In the genomic region with DNA sequence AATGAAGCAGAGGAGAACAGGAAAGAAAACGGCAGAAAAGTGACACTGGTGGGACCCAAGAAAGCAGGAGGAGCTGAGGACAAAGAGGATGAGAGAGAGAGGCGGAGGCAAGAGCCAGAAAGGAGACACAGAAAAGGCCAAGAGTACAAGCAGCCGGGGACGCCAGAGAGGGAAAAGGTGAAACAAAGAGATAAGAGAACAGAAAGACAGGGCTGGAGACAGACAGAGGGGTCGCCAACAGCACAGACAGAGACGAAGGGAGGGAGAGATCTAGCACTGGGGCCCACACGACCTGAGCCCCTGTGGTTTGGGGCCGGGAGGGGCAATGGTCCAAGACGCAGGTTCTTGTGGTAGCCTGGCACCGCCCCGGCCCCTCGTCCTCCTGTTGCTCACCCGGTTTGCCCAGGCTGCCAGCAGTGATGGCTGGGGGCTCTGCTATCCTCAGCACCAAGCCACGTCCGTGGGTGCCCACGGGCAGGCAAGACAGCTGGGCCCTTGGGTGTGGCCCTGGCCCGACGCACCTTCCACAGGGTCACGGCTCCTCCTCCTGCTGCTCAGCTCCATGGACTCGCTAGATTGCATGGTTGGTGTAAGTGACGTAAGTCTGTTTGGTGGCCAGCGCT, we compare ENCODE assay signal across 25 cellular contexts.
"Had no signal": no experiment of that assay in that cellular context is flagged by ENCODE, and none has a peak within 500 bp of the region (broad histone marks: within the 10 kb centered on the region; RNA-seq: fewer than 3 reads in every experiment).

No MANE protein-coding gene starts in this region.

- H3K36me3 Mint-ChIP-seq: activated naive CD4-positive, alpha-beta T cell treated with anti-CD3 and anti-CD28 coated beads, Interleukin-2, amount 50 U/mL, for 72 hours; memory B cell; naive B cell; stimulated activated naive B cell treated with anti-CD40 and anti-IgM and Interleukin-4, amounts not matched to agents 10 μg/mL and 1 μg/mL and 100 μg/mL, for 72 hours had no signal

- H3K36me3 ChIP-seq: adrenal gland, ascending aorta, brain microvascular endothelial cell, esophagus muscularis mucosa, neutrophil, pancreas, sigmoid colon, upper lobe of left lung had no signal

- H3K27me3 ChIP-seq: adrenal gland, ascending aorta, brain microvascular endothelial cell, neutrophil, pancreas, upper lobe of left lung had no signal

- H3K4me3 Mint-ChIP-seq: memory B cell; naive B cell; stimulated activated naive B cell treated with anti-CD40 and anti-IgM and Interleukin-4, amounts not matched to agents 10 μg/mL and 1 μg/mL and 100 μg/mL, for 72 hours; T-helper 17 cell had no signal

- ATAC-seq: activated naive CD4-positive, alpha-beta T cell treated with anti-CD3 and anti-CD28 coated beads, Interleukin-2, amount 50 U/mL, for 72 hours; stimulated activated naive B cell treated with anti-CD40 and anti-IgM and Interleukin-4, amounts not matched to agents 10 μg/mL and 1 μg/mL and 100 μg/mL, for 72 hours; T-helper 17 cell had no signal

- H3K9me3 Mint-ChIP-seq: activated naive CD4-positive, alpha-beta T cell treated with anti-CD3 and anti-CD28 coated beads, Interleukin-2, amount 50 U/mL, for 72 hours; memory B cell had no signal

- H3K4me1 Mint-ChIP-seq: memory B cell; naive B cell; stimulated activated naive B cell treated with anti-CD40 and anti-IgM and Interleukin-4, amounts not matched to agents 10 μg/mL and 1 μg/mL and 100 μg/mL, for 72 hours had no signal

- H3K4me3 ChIP-seq: adrenal gland, ascending aorta, esophagus muscularis mucosa, pancreas, sigmoid colon, SK-N-MC, upper lobe of left lung had no signal

- H3K4me1 ChIP-seq: adrenal gland, ascending aorta, esophagus muscularis mucosa, pancreas, sigmoid colon, upper lobe of left lung had no signal

- H3K27ac ChIP-seq: adrenal gland, ascending aorta, brain microvascular endothelial cell, esophagus muscularis mucosa, neutrophil, pancreas, sigmoid colon, SK-N-MC, upper lobe of left lung had no signal

- H3K9me3 ChIP-seq: adrenal gland, ascending aorta, neutrophil, pancreas, sigmoid colon, upper lobe of left lung had no signal

- DNase-seq: activated CD4-positive, alpha-beta T cell treated with anti-CD3 and anti-CD28 coated beads for 4 hours; activated CD4-positive, alpha-beta T cell treated with anti-CD3 and anti-CD28 coated beads, Interleukin-2, amount 50 U/mL, for 48 hours; activated CD4-positive, CD25-positive, alpha-beta regulatory T cell; activated gamma-delta T cell; adrenal gland; brain microvascular endothelial cell; dermis blood vessel endothelial cell; effector memory CD4-positive, alpha-beta T cell; hippocampal formation; naive B cell; pancreas; retina; sigmoid colon; stimulated activated CD4-positive, alpha-beta T cell treated with anti-CD3 and anti-CD28 coated beads, Interleukin-2, amount 100 ng/mL, for 48 hours; stimulated activated CD8-positive, alpha-beta memory T cell treated with anti-CD3 and anti-CD28 coated beads, Interleukin-4, amount 100 ng/mL, for 48 hours; stimulated activated naive B cell treated with anti-CD40 and anti-IgM and Interleukin-4, amounts not matched to agents 10 μg/mL and 1 μg/mL and 100 μg/mL, for 72 hours; SW 1271; T-helper 17 cell had no signal

- H3K27ac Mint-ChIP-seq: memory B cell; stimulated activated naive B cell treated with anti-CD40 and anti-IgM and Interleukin-4, amounts not matched to agents 10 μg/mL and 1 μg/mL and 100 μg/mL, for 72 hours; T-helper 17 cell had no signal
